Comparison of ENCODE assay signal across 21 cellular contexts in the genomic region with DNA sequence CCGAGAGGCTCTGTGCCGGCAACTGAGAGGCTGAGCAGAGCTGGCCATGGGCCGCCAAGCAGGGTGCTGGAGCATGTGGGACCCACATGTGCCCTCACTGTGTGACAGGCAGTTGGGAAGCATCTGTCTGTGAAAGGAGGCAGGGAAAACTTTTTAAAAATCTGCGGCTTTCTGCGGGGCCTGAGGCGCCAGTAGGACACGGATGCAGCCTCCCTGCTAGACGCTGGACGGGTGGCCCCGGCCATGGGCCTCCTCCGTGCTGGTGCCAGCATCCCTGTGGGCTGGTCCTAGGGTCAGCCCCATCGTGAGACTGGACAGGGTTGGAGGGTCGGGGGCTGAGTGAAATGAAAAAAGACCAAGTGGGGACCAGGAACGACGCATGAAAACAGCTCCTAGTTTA. TPM values are rescaled to one million over a fixed set of nuclear protein-coding genes. Genes with fewer than 3 reads are reported as not detected.
DNase-seq lines count a peak whose midpoint lies in the region; ATAC-seq, FAIRE-seq and TF ChIP-seq lines count a peak whose summit lies in the region.
"Had no signal": no experiment of that assay in that cellular context is flagged by ENCODE, and none has a peak within 500 bp of the region (broad histone marks: within the 10 kb centered on the region; RNA-seq: fewer than 3 reads in every experiment).

No MANE protein-coding gene starts in this region.

- no peak overlapping the region for H3K9ac ChIP-seq in kidney (ENCODE audit: low read length in 2 of 2)
- H3K9ac ChIP-seq: BLaER1 treated with 17β-estradiol and CSF1 and Interleukin-3, amounts not matched to agents 10 nM and 100 nM had no signal

- TF ChIP-seq CTCF in GM23338 (conservative IDR thresholded peaks at IDR 0.05; ENCODE audit: low read depth in 2 of 2) = no peak
- no peak for TF ChIP-seq CTCF in kidney (IDR thresholded peaks at IDR 0.05; ENCODE audit: borderline replicate concordance, extremely low read depth, insufficient read depth)
- no peak for TF ChIP-seq CTCF in osteocyte (IDR thresholded peaks at IDR 0.05)
- no peak for TF ChIP-seq CTCF in brain microvascular endothelial cell (IDR thresholded peaks at IDR 0.05; ENCODE audit: low read depth, low read length, missing control alignments)
- TF ChIP-seq CTCF in left ventricle myocardium inferior (IDR thresholded peaks at IDR 0.05; ENCODE audit: borderline replicate concordance) = no peak

- H3K27me3 Mint-ChIP-seq in GM23338 (ENCODE audit: insufficient read depth, low read depth, poor library complexity) = peaks cover 2% of the 10 kb centered on the region
- no peaks in the 10 kb centered on the region for H3K27me3 Mint-ChIP-seq in osteocyte (ENCODE audit: unreplicated experiment)
- H3K27me3 Mint-ChIP-seq: B cell; CD4-positive, alpha-beta T cell had no signal

- H3K4me2 ChIP-seq in GM23338 = no peak overlapping the region
- H3K4me2 ChIP-seq: A549; BLaER1 treated with 17β-estradiol and CSF1 and Interleukin-3, amounts not matched to agents 10 nM and 100 nM had no signal

- no peaks in the 10 kb centered on the region for H3K27me3 ChIP-seq in GM23338 (ENCODE audit: insufficient read depth)
- H3K27me3 ChIP-seq in brain microvascular endothelial cell (replicated peaks) = no peaks in the 10 kb centered on the region
- H3K27me3 ChIP-seq in left ventricle myocardium inferior (ENCODE audit: low read depth) = no peaks in the 10 kb centered on the region
- H3K27me3 ChIP-seq: BLaER1 treated with 17β-estradiol and CSF1 and Interleukin-3, amounts not matched to agents 10 nM and 100 nM had no signal

- H3F3A ChIP-seq in GM23338 (replicated peaks; ENCODE audit: low read depth) = no peaks in the 10 kb centered on the region

- H3K9me2 ChIP-seq in GM23338 (ENCODE audit: insufficient read depth) = no peaks in the 10 kb centered on the region

- no peaks in the 10 kb centered on the region for H3K4me1 ChIP-seq in GM23338 (ENCODE audit: insufficient read depth)
- H3K4me1 ChIP-seq in kidney (ENCODE audit: control insufficient read depth in 1 of 2, insufficient read depth in 1 of 2, low read depth in 1 of 2, low read length in 2 of 2) = no peaks in the 10 kb centered on the region
- peaks cover 16% of the 10 kb centered on the region for H3K4me1 ChIP-seq in left ventricle myocardium inferior
- H3K4me1 ChIP-seq: A549, Caco-2 had no signal

- H3K36me3 ChIP-seq in GM23338 (ENCODE audit: insufficient read depth) (0 out of 2 replicates have a peak, but pooled peaks cover 5% of the 10 kb centered on the region), kidney (ENCODE audit: control insufficient read depth in 1 of 2, insufficient read depth in 2 of 2, low read length in 2 of 2) (peaks cover 4 to 16% of the 10 kb centered on the region in 2 donors), brain microvascular endothelial cell (replicated peaks) (peaks cover 34% of the 10 kb centered on the region), left ventricle myocardium inferior (peaks cover 52% of the 10 kb centered on the region)

- H3K4me3 ChIP-seq in GM23338 (no peak overlapping the region), kidney (ENCODE audit: low read length in 2 of 2) (no peak overlapping the region), brain microvascular endothelial cell (ENCODE audit: low read depth, low read length) (no peak overlapping the region), left ventricle myocardium inferior (no peak overlapping the region)
- H3K4me3 ChIP-seq: A549; BLaER1 treated with 17β-estradiol and CSF1 and Interleukin-3, amounts not matched to agents 10 nM and 100 nM had no signal

- H2AFZ ChIP-seq in GM23338 = no peak overlapping the region

- H3K9me3 ChIP-seq in kidney (ENCODE audit: control insufficient read depth in 1 of 2, low read length in 2 of 2) = no peaks in the 10 kb centered on the region
- no peaks in the 10 kb centered on the region for H3K9me3 ChIP-seq in left ventricle myocardium inferior (replicated peaks)
- H3K9me3 ChIP-seq: A549; BLaER1 treated with 17β-estradiol and CSF1 and Interleukin-3, amounts not matched to agents 10 nM and 100 nM; Caco-2 had no signal

- intact Hi-C loops in kidney (cut with DNase I) = no loop called here
- intact Hi-C loops in left ventricle myocardium inferior (cut with micrococcal nuclease) = no loop called here

- no peaks in the 10 kb centered on the region for H3K9me3 Mint-ChIP-seq in GM23338
- no peaks in the 10 kb centered on the region for H3K9me3 Mint-ChIP-seq in osteocyte (ENCODE audit: unreplicated experiment)
- H3K9me3 Mint-ChIP-seq: CD4-positive, alpha-beta T cell; CD8-positive, alpha-beta T cell had no signal

- H3K4me1 Mint-ChIP-seq in GM23338 = 0 out of 3 replicates have a peak, but pooled peaks cover 3% of the 10 kb centered on the region
- H3K4me1 Mint-ChIP-seq in osteocyte (ENCODE audit: unreplicated experiment) = peaks cover under 1% of the 10 kb centered on the region
- H3K4me1 Mint-ChIP-seq: B cell had no signal

- FAIRE-seq in kidney (lab: Jason Lieb, UNC) = no peak
- FAIRE-seq: A549, D721Med, G401.6, GM12891 had no signal

- H3K79me2 ChIP-seq in GM23338 (replicated peaks; ENCODE audit: insufficient read depth) = no peaks in the 10 kb centered on the region

- DNase-seq in GM23338 (ENCODE audit: low spot score) = no peak
- DNase-seq in kidney = peak; percentile 61
- peak; percentile 77 for DNase-seq in osteocyte (ENCODE audit: extremely low spot score, unreplicated experiment)
- DNase-seq in brain microvascular endothelial cell = no peak
- DNase-seq in left ventricle myocardium inferior = no peak
- DNase-seq: AML-193; Caco-2; Calu3; CD4-positive, alpha-beta T cell; CD8-positive, alpha-beta T cell; DMS79 treated with DMSO at 0.1 percent for 48 hours; GF-D8 had no signal

- H3K36me3 Mint-ChIP-seq in GM23338 (ENCODE audit: low read depth) (peaks cover 27% of the 10 kb centered on the region), osteocyte (ENCODE audit: unreplicated experiment) (peaks cover 45% of the 10 kb centered on the region)

- H3K27ac ChIP-seq in GM23338 (ENCODE audit: low read depth) (no peak overlapping the region), kidney (ENCODE audit: low read depth in 2 of 2, low read length in 2 of 2) (no peak overlapping the region), brain microvascular endothelial cell (no peak overlapping the region), left ventricle myocardium inferior (replicated peaks) (no peak overlapping the region)
- H3K27ac ChIP-seq: 22Rv1, A549, C4-2B had no signal

- H3K4me3 Mint-ChIP-seq in GM23338 (no peak overlapping the region), osteocyte (ENCODE audit: unreplicated experiment) (no peak overlapping the region)
- H3K4me3 Mint-ChIP-seq: B cell; CD4-positive, alpha-beta T cell; CD8-positive, alpha-beta T cell had no signal

- H4K20me1 ChIP-seq in GM23338 (replicated peaks; ENCODE audit: insufficient read depth) = peaks cover 5% of the 10 kb centered on the region; the same call in 1 of the 2 replicates

- H3K27ac Mint-ChIP-seq in GM23338 = 0 out of 2 replicates have a peak overlapping the region, but pooled peaks have one; percentile 36
- H3K27ac Mint-ChIP-seq in osteocyte (ENCODE audit: unreplicated experiment) = no peak overlapping the region
- H3K27ac Mint-ChIP-seq: B cell; CD4-positive, alpha-beta T cell; CD8-positive, alpha-beta T cell had no signal

- in situ Hi-C loops in brain microvascular endothelial cell (cut with HindIII; ENCODE audit: low pct_ligation_motif_present, low sequenced_read_pairs) = no loop called here

- ATAC-seq in GM23338 (no peak), HG02840 (IDR thresholded peaks at IDR 0.05; ENCODE audit: low FRiP score, unreplicated experiment) (no peak)
- ATAC-seq: A549; CD8-positive, alpha-beta T cell had no signal

TF ChIP-seq in GM23338, 12 proteins besides CTCF, POLR2A, EP300 and RAD21 (continues in another document):
- TF ChIP-seq NANOG (IDR thresholded peaks at IDR 0.05; ENCODE audit: borderline replicate concordance) (no peak), STAT1 (IDR thresholded peaks at IDR 0.05; ENCODE audit: unreplicated experiment) (no peak), JUNB (IDR thresholded peaks at IDR 0.05; ENCODE audit: unreplicated experiment) (no peak), CREB1 (CRISPR knock-in tag; IDR thresholded peaks at IDR 0.05; ENCODE audit: low read depth) (no peak)
- TF ChIP-seq, protein P1, sequence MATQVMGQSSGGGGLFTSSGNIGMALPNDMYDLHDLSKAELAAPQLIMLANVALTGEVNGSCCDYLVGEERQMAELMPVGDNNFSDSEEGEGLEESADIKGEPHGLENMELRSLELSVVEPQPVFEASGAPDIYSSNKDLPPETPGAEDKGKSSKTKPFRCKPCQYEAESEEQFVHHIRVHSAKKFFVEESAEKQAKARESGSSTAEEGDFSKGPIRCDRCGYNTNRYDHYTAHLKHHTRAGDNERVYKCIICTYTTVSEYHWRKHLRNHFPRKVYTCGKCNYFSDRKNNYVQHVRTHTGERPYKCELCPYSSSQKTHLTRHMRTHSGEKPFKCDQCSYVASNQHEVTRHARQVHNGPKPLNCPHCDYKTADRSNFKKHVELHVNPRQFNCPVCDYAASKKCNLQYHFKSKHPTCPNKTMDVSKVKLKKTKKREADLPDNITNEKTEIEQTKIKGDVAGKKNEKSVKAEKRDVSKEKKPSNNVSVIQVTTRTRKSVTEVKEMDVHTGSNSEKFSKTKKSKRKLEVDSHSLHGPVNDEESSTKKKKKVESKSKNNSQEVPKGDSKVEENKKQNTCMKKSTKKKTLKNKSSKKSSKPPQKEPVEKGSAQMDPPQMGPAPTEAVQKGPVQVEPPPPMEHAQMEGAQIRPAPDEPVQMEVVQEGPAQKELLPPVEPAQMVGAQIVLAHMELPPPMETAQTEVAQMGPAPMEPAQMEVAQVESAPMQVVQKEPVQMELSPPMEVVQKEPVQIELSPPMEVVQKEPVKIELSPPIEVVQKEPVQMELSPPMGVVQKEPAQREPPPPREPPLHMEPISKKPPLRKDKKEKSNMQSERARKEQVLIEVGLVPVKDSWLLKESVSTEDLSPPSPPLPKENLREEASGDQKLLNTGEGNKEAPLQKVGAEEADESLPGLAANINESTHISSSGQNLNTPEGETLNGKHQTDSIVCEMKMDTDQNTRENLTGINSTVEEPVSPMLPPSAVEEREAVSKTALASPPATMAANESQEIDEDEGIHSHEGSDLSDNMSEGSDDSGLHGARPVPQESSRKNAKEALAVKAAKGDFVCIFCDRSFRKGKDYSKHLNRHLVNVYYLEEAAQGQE (IDR thresholded peaks at IDR 0.05; ENCODE audit: unreplicated experiment) = no peak

RNA-seq across cellular contexts. Expression of gene DCUN1D2, which starts 20.9 kb away (rescaled TPM):
- total RNA-seq in GM23338 (2014; rRNA removed; shearing (Covaris generic)) = 25.7 and 38.0 TPM in 2 replicates
- 12.3 and 12.5 TPM in 2 replicates for polyA plus RNA-seq in GM23338 (2016; fragmentation: Nextera tagmentation; extraction: Ambion mirVana)
- 19.5 TPM for total RNA-seq in kidney
- 7.6 TPM for polyA plus RNA-seq in kidney (ENCODE audit: insufficient read depth, low read depth, low replicate concordance)
- 27.5 and 29.0 TPM in 2 replicates for total RNA-seq in osteocyte
- 196 TPM for total RNA-seq in left ventricle myocardium inferior

RNA-seq across cellular contexts. Expression of gene ADPRHL1, which starts 58.1 kb away (rescaled TPM):
- 0.80 and 1.3 TPM in 2 replicates for total RNA-seq in GM23338 (2014; rRNA removed; shearing (Covaris generic))
- polyA plus RNA-seq in GM23338 (2016; fragmentation: Nextera tagmentation; extraction: Ambion mirVana) (0.96 and 1.0 TPM in 2 replicates), kidney (ENCODE audit: insufficient read depth, low read depth, low replicate concordance) (1.1 TPM)
- total RNA-seq in kidney (1.5 TPM), osteocyte (2.6 and 2.9 TPM in 2 replicates), left ventricle myocardium inferior (484 TPM)

Comparison
In these comparisons a context has a peak if more than half of its experiments do, and no peak if none do; other contexts are left out.
1. DNase-seq: peak in kidney (single experiment) and osteocyte (single experiment); none in GM23338 (single experiment), brain microvascular endothelial cell (single experiment) and left ventricle myocardium inferior (single experiment).
2. RNA of gene ADPRHL1, which starts 58.1 kb away (total RNA-seq): 484 TPM in left ventricle myocardium inferior (single experiment); 2.6 to 2.9 TPM in osteocyte, 1.5 TPM in kidney (single experiment) and 0.80 to 1.3 TPM in GM23338; every median in the first group is over 100 times any median in the second.